20 cellular contexts compared by ENCODE assay signal in the genomic region with DNA sequence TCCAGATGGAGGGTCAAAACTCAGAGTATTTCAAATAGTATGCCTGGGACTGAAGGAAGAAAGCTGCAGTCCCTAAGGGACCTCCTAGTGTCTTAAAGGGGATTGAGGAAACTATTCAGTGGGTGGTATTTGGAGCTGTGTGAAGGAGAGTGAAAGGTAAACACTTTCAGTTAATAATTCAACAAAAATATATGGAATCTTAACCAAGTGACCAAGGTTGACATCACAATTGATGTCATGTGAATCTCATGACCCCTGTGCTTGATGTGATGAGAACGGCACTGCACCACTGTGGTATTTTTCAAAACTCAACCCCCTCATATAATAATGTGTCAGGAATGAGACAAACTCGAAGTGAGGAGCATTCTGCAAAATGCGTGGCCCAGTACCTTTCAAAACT.
DNase-seq lines count a peak whose midpoint lies in the region; ATAC-seq and TF ChIP-seq lines count a peak whose summit lies in the region.
"Had no signal": no experiment of that assay in that cellular context is flagged by ENCODE, and none has a peak within 500 bp of the region (broad histone marks: within the 10 kb centered on the region; RNA-seq: fewer than 3 reads in every experiment).

No MANE protein-coding gene starts in this region.

- in situ Hi-C loops in Caki2 (cut with HindIII; ENCODE audit: low pct_unique_long_range_greater_than_20kb, low sequenced_read_pairs) = no loop called here

- ATAC-seq in sciatic nerve (no peak), HG03039 (IDR thresholded peaks at IDR 0.05; ENCODE audit: unreplicated experiment) (no peak)
- ATAC-seq: CD8-positive, alpha-beta T cell; GM12878 had no signal

- no peak for TF ChIP-seq CTCF in choroid plexus epithelial cell (conservative IDR thresholded peaks at IDR 0.05; ENCODE audit: low read depth, low read length)

- DNase-seq in Caki2 (ENCODE audit: low read depth) (peak; percentile 48), choroid plexus epithelial cell (ENCODE audit: low read depth) (peak; percentile 29), kidney tubule cell (ENCODE audit: low spot score) (peak; percentile 38), sciatic nerve (ENCODE audit: low spot score) (no peak)
- DNase-seq in stimulated activated CD8-positive, alpha-beta memory T cell treated with anti-CD3 and anti-CD28 coated beads, Interleukin-4, amount 100 ng/mL, for 48 hours = no peak
- DNase-seq: 8988T; AML-193; Caco-2; CD4-positive, alpha-beta T cell; CD8-positive, alpha-beta T cell; DMS 273 treated with DMSO at 0.1 percent for 48 hours; DMS153; DMS53; DMS79; DND-41; EL; GDM1 had no signal

- H3K4me3 ChIP-seq in choroid plexus epithelial cell (ENCODE audit: low read depth, low read length) = no peak overlapping the region
- H3K4me3 ChIP-seq: BLaER1 treated with 17β-estradiol and CSF1 and Interleukin-3, amounts not matched to agents 10 nM and 100 nM; GM12878 had no signal

- intact Hi-C loops in sciatic nerve (cut with DNase I) = no loop called here

Comparison
In these comparisons a context has a peak if more than half of its experiments do, and no peak if none do; other contexts are left out.
1. DNase-seq: peak in Caki2 (single experiment), choroid plexus epithelial cell (single experiment) and kidney tubule cell (single experiment); none in sciatic nerve (single experiment) and stimulated activated CD8-positive, alpha-beta memory T cell treated with anti-CD3 and anti-CD28 coated beads, Interleukin-4, amount 100 ng/mL, for 48 hours (single experiment).